8 cellular contexts compared by ENCODE assay signal in the genomic region with DNA sequence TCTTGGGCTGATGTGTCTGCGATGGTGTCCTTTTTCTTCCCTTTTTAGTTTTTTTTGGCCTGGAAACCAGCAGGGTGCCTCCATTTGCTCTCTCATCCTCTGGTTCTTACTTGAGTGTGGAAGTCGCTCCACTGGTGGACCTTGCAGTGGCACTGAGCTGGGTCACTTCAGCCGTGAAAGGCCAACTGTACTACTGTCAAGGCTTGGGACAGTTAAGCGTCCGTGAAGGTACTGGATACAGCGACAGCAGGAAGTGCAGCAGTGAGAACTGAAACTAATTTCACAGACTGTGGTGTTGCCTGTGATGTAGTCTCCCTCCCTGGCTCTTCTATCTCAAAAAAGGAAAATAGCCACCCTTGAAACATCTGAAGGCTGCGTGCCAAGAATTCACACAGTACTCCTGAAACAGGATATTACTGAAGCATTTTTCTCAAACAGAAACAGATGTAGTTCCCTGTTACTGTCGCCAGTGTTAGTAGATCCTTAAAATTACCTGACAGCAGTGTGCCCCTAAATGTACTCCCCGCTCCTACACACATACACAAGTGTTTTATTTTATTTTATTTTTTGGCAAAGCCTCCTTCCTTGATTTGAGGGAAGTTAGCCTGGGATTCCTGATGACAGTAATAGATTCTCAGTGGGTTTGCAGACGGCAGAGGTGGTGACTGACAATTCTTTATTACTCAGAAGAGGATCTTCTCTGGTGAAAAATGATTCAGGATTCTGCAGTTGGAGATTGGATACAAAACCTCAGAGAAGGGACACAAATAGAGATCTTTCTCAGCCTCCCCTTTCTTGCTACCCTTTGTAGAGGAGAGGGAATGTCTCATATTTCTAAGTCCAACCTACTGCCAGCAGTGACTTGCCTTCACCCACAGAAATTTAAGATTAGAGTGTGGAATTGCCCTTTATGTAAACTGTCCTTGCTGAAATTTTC. TPM values are rescaled to one million over a fixed set of nuclear protein-coding genes. Genes with fewer than 3 reads are reported as not detected.
DNase-seq lines count a peak whose midpoint lies in the region; TF ChIP-seq lines count a peak whose summit lies in the region.

No MANE protein-coding gene starts in this region.

- H3K27me3 Mint-ChIP-seq in HFFc6 (ENCODE audit: insufficient read depth) (no peaks in the 10 kb centered on the region), osteocyte (ENCODE audit: unreplicated experiment) (no peaks in the 10 kb centered on the region)

- H3K36me3 Mint-ChIP-seq in HFFc6 (ENCODE audit: low read depth): no peaks in the 10 kb centered on the region
- H3K36me3 Mint-ChIP-seq in osteocyte (ENCODE audit: unreplicated experiment): peaks cover 11% of the 10 kb centered on the region

- H3K4me1 Mint-ChIP-seq in HFFc6 (ENCODE audit: low read depth): peaks cover 82% of the 10 kb centered on the region
- H3K4me1 Mint-ChIP-seq in osteocyte (ENCODE audit: unreplicated experiment): peaks cover 76% of the 10 kb centered on the region

- peak overlapping the region; percentile 51 for H3K4me3 ChIP-seq in fibroblast of the aortic adventitia (ENCODE audit: low read depth, low read length)

- TF ChIP-seq CTCF in HFFc6 (IDR thresholded peaks at IDR 0.05): peak; percentile 26; the same call in 1 of the 2 replicates
- peak; percentile 17 for TF ChIP-seq CTCF in fibroblast of the aortic adventitia (IDR thresholded peaks at IDR 0.05; ENCODE audit: insufficient read depth, low read length)
- peak; percentile 20 for TF ChIP-seq CTCF in osteocyte (IDR thresholded peaks at IDR 0.05)

- peak overlapping the region; percentile 88 for H3K27ac Mint-ChIP-seq in HFFc6
- H3K27ac Mint-ChIP-seq in osteocyte (ENCODE audit: unreplicated experiment): peak overlapping the region; percentile 95

- H3K4me3 Mint-ChIP-seq in HFFc6 (peak overlapping the region; percentile 84), osteocyte (ENCODE audit: unreplicated experiment) (peak overlapping the region; percentile 66)

- no peaks in the 10 kb centered on the region for H3K9me3 Mint-ChIP-seq in HFFc6
- H3K9me3 Mint-ChIP-seq in osteocyte (ENCODE audit: unreplicated experiment): no peaks in the 10 kb centered on the region

- peak; percentile 20 for DNase-seq in NK-92 (lab: John Stamatoyannopoulos, UW; ENCODE audit: unreplicated experiment)
- no peak for DNase-seq in NK-92 treated with Interleukin-12 subunit alpha and Interleukin-12 subunit beta, amount 100 ng/mL, for 24 hours (lab: John Stamatoyannopoulos, UW)
- DNase-seq in HFFc6: peak; percentile 61
- DNase-seq in NCI-H1092 treated with DMSO at 0.1 percent for 48 hours (lab: John Stamatoyannopoulos, UW): peak; percentile 66
- peak; percentile 38 for DNase-seq in activated T-cell treated with anti-CD3 and anti-CD28 coated beads, Interleukin-2, amount 50 U/mL, for 1 hour
- DNase-seq in fibroblast of the aortic adventitia (ENCODE audit: low read depth): peak; percentile 87
- no peak for DNase-seq in osteocyte (ENCODE audit: extremely low spot score, unreplicated experiment)
- DNase-seq in NCI-H510A treated with DMSO at 0.1 percent for 48 hours (lab: John Stamatoyannopoulos, UW): no peak

RNA-seq across cellular contexts. Expression of gene SUSD6, which starts 4.3 kb away (rescaled TPM):
- total RNA-seq in HFFc6 (2021; fragmentation: NEBNext Ultra II Directional; extraction: Animal tissue kit (Norgen Biotek cat#: 25700)): 10 to 100 TPM; 15.8 to 21.8 (median 17.9) TPM
- total RNA-seq in fibroblast of the aortic adventitia (ENCODE audit: low replicate concordance) (8.0 and 14.3 TPM in 2 replicates), osteocyte (30.6 and 31.2 TPM in 2 replicates)

RNA-seq across cellular contexts. Expression of gene CCDC177, which starts 41.1 kb away (rescaled TPM):
- total RNA-seq in HFFc6 (2021; fragmentation: NEBNext Ultra II Directional; extraction: Animal tissue kit (Norgen Biotek cat#: 25700)): not detected
- total RNA-seq in fibroblast of the aortic adventitia (ENCODE audit: low replicate concordance) (not detected in 2 replicates), osteocyte (not detected in 2 replicates)

Comparison
In these comparisons a context has a peak if more than half of its experiments do, and no peak if none do; other contexts are left out.
1. DNase-seq: peak in NK-92 (single experiment), HFFc6 (single experiment), NCI-H1092 treated with DMSO at 0.1 percent for 48 hours (single experiment), activated T-cell treated with anti-CD3 and anti-CD28 coated beads, Interleukin-2, amount 50 U/mL, for 1 hour (single experiment) and fibroblast of the aortic adventitia (single experiment); none in NK-92 treated with Interleukin-12 subunit alpha and Interleukin-12 subunit beta, amount 100 ng/mL, for 24 hours (single experiment), osteocyte (single experiment) and NCI-H510A treated with DMSO at 0.1 percent for 48 hours (single experiment).
2. Peak in every context shown above with its lines, with median percentiles within 50 percentile points of each other: CTCF ChIP-seq.